Comparison of ENCODE assay signal across 1 cellular context in genomic region chr19:20478936-20479335, GRCh38.
TF ChIP-seq lines count a peak whose summit lies in the region.

No MANE protein-coding gene starts in this region.

TF ChIP-seq in WTC11, 78 proteins besides CTCF, POLR2A, EP300 and RAD21 (continued from another document):
- TF ChIP-seq, protein P1, sequence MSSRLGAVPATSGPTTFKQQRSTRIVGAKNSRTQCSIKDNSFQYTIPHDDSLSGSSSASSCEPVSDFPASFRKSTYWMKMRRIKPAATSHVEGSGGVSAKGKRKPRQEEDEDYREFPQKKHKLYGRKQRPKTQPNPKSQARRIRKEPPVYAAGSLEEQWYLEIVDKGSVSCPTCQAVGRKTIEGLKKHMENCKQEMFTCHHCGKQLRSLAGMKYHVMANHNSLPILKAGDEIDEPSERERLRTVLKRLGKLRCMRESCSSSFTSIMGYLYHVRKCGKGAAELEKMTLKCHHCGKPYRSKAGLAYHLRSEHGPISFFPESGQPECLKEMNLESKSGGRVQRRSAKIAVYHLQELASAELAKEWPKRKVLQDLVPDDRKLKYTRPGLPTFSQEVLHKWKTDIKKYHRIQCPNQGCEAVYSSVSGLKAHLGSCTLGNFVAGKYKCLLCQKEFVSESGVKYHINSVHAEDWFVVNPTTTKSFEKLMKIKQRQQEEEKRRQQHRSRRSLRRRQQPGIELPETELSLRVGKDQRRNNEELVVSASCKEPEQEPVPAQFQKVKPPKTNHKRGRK (CRISPR knock-in tag; IDR thresholded peaks at IDR 0.05; ENCODE audit: borderline replicate concordance): no peak
- TF ChIP-seq SOX15 (CRISPR knock-in tag; IDR thresholded peaks at IDR 0.05) (no peak), RORB (CRISPR knock-in tag; IDR thresholded peaks at IDR 0.05) (no peak), ZNF416 (CRISPR knock-in tag; IDR thresholded peaks at IDR 0.05) (no peak), HMGXB4 (CRISPR knock-in tag; IDR thresholded peaks at IDR 0.05) (no peak), ZNF121 (CRISPR knock-in tag; IDR thresholded peaks at IDR 0.05) (no peak), SMAD4 (CRISPR knock-in tag; IDR thresholded peaks at IDR 0.05) (no peak), NR3C1 (CRISPR knock-in tag; conservative IDR thresholded peaks at IDR 0.05; ENCODE audit: low read depth) (no peak), ZNF396 (CRISPR knock-in tag; IDR thresholded peaks at IDR 0.05; ENCODE audit: borderline replicate concordance) (no peak)
- TF ChIP-seq, protein P2, sequence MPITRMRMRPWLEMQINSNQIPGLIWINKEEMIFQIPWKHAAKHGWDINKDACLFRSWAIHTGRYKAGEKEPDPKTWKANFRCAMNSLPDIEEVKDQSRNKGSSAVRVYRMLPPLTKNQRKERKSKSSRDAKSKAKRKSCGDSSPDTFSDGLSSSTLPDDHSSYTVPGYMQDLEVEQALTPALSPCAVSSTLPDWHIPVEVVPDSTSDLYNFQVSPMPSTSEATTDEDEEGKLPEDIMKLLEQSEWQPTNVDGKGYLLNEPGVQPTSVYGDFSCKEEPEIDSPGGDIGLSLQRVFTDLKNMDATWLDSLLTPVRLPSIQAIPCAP (CRISPR knock-in tag; IDR thresholded peaks at IDR 0.05): no peak
TF ChIP-seq in WTC11: peak in this region for 0.
